In the genomic region with DNA sequence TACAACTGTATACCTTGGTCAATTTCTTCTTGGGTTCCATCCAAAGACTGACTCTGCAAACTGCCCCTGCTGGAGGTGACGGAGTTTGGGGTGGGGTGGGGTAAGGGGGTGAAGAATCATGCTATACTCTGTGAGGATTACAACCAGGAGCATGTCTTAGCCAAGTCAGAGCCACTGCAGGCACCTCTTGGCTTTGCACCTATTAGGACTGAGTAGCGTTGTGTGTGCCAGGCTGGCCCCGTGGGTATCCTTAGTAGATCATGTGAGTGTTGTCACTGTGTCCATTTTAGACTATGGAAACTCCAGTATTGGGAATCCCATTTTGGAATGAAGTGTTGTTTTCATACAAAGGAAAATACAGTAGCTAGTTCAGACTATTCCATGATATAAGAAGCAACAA, we compare ENCODE assay signal across 25 cellular contexts. TPM values are rescaled to one million over a fixed set of nuclear protein-coding genes. Genes with fewer than 3 reads are reported as not detected.
"Had no signal": no experiment of that assay in that cellular context is flagged by ENCODE, and none has a peak within 500 bp of the region (broad histone marks: within the 10 kb centered on the region; RNA-seq: fewer than 3 reads in every experiment).

No MANE protein-coding gene starts in this region.

- H3K9me3 ChIP-seq: esophagus squamous epithelium, gastroesophageal sphincter, heart right ventricle had no signal

- H3K27ac ChIP-seq: brain microvascular endothelial cell, esophagus squamous epithelium, gastroesophageal sphincter, heart right ventricle had no signal

- DNase-seq: activated CD4-positive, alpha-beta memory T cell treated with anti-CD3 and anti-CD28 coated beads, Interleukin-2, amount 10 ng/mL, durations not matched to agents 7 days and 5 days; activated CD4-positive, alpha-beta T cell treated with anti-CD3 and anti-CD28 coated beads for 36 hours; activated CD4-positive, alpha-beta T cell treated with anti-CD3 and anti-CD28 coated beads, Interleukin-2, amount 10 ng/mL, durations not matched to agents 24 days and 14 days; activated CD4-positive, CD25-positive, alpha-beta regulatory T cell; activated CD4-positive, CD25-positive, alpha-beta regulatory T cell treated with anti-CD3 and anti-CD28 coated beads, Interleukin-2, amount 50 U/mL, for 72 hours; activated CD8-positive, alpha-beta memory T cell treated with anti-CD3 and anti-CD28 coated beads, Interleukin-2, amount 50 U/mL, for 48 hours; activated effector memory CD4-positive, alpha-beta T cell treated with Interleukin-2 at 50 U/mL for 16 hours; activated gamma-delta T cell treated with Interleukin-2 at 50 U/mL for 16 hours; activated naive CD4-positive, alpha-beta T cell treated with anti-CD3 and anti-CD28 coated beads, Interleukin-2, amount 50 U/mL, for 16 hours; activated naive CD4-positive, alpha-beta T cell treated with Interleukin-2 at 50 U/mL for 16 hours; activated T-cell treated with anti-CD3 and anti-CD28 coated beads for 4 hours; activated T-cell treated with anti-CD3 and anti-CD28 coated beads, Interleukin-2, amount 50 U/mL, for 4 hours; amniotic stem cell; anterior cingulate cortex; brain microvascular endothelial cell; cortex of kidney; dermis blood vessel endothelial cell; effector CD4-positive, alpha-beta T cell; esophagus squamous epithelium; foreskin melanocyte; heart right ventricle; T-helper 2 cell had no signal

- ATAC-seq: activated T-cell treated with anti-CD3 and anti-CD28 coated beads, Interleukin-2, amount 50 U/mL, for 4 hours; activated T-helper 17 cell treated with anti-CD3 and anti-CD28 coated beads, Interleukin-2, amount 50 U/mL, for 72 hours; gastroesophageal sphincter had no signal

- H3K27me3 ChIP-seq: brain microvascular endothelial cell, esophagus squamous epithelium, gastroesophageal sphincter, heart right ventricle had no signal

- H3K36me3 ChIP-seq: brain microvascular endothelial cell, esophagus squamous epithelium, gastroesophageal sphincter, heart right ventricle had no signal

- H3K4me3 ChIP-seq: esophagus squamous epithelium, gastroesophageal sphincter, heart right ventricle had no signal

RNA-seq across cellular contexts. Expression of a gene that starts 37.8 kb away (rescaled TPM):
- total RNA-seq: activated CD4-positive, alpha-beta memory T cell treated with anti-CD3 and anti-CD28 coated beads, Interleukin-2, amount 10 ng/mL, durations not matched to agents 7 days and 5 days; activated CD4-positive, alpha-beta T cell treated with anti-CD3 and anti-CD28 coated beads for 36 hours; activated CD4-positive, alpha-beta T cell treated with anti-CD3 and anti-CD28 coated beads, Interleukin-2, amount 10 ng/mL, durations not matched to agents 24 days and 14 days; activated T-helper 17 cell treated with anti-CD3 and anti-CD28 coated beads, Interleukin-2, amount 50 U/mL, for 72 hours; T-helper 1 cell treated with Interleukin-12 subunit alpha and Interleukin-12 subunit beta and Interleukin-4 antibody, amounts not matched to agents 30 ng/mL and 1 ng/mL, for 36 hours had no signal
